ENCODE assay signal across 14 cellular contexts in genomic region chr9:127495884-127496555, GRCh38. TPM values are rescaled to one million over a fixed set of nuclear protein-coding genes. Genes with fewer than 3 reads are reported as not detected.
DNase-seq lines count a peak whose midpoint lies in the region; ATAC-seq and TF ChIP-seq lines count a peak whose summit lies in the region.
"Had no signal": no experiment of that assay in that cellular context is flagged by ENCODE, and none has a peak within 500 bp of the region (broad histone marks: within the 10 kb centered on the region; RNA-seq: fewer than 3 reads in every experiment).

No MANE protein-coding gene starts in this region.

- no peak overlapping the region for H3K4me3 Mint-ChIP-seq in type B pancreatic cell
- H3K4me3 Mint-ChIP-seq: activated T-cell treated with anti-CD3 and anti-CD28 coated beads, Interleukin-2, amount 50 U/mL, for 4 hours had no signal

- intact Hi-C loops in Right ventricle myocardium inferior (cut with DNase I) (no loop called here), cardiac septum (cut with DNase I) (no loop called here)

- H3K36me3 ChIP-seq in hepatocyte (replicated peaks; ENCODE audit: insufficient read depth, low read depth): no peaks in the 10 kb centered on the region

- H3K4me2 ChIP-seq in hepatocyte: no peak overlapping the region

- 87% methylated on average over 14 of the region's 14 CpGs for WGBS in hepatocyte (ENCODE audit: low lambda C conversion rate, missing lambda C conversion rate)

- no peak for ATAC-seq in Right ventricle myocardium inferior
- ATAC-seq in SK-N-SH treated with all-trans-retinoic acid at 6 μM for 48 hours: peak; percentile 9
- ATAC-seq in HG03108 (IDR thresholded peaks at IDR 0.05; ENCODE audit: unreplicated experiment): no peak
- ATAC-seq in HG03442 (IDR thresholded peaks at IDR 0.05; ENCODE audit: unreplicated experiment): no peak
- ATAC-seq: activated T-cell treated with anti-CD3 and anti-CD28 coated beads, Interleukin-2, amount 50 U/mL, for 4 hours had no signal

- H3K9me3 Mint-ChIP-seq in type B pancreatic cell: no peaks in the 10 kb centered on the region
- H3K9me3 Mint-ChIP-seq: activated T-cell treated with anti-CD3 and anti-CD28 coated beads, Interleukin-2, amount 50 U/mL, for 4 hours had no signal

- no peak overlapping the region for H3K4me3 ChIP-seq in hepatocyte

- no peaks in the 10 kb centered on the region for H4K20me1 ChIP-seq in hepatocyte (ENCODE audit: insufficient read depth, poor library complexity, severe bottlenecking)

- peaks cover 4% of the 10 kb centered on the region for H3K4me1 ChIP-seq in hepatocyte (ENCODE audit: insufficient read depth)

- H3K27me3 ChIP-seq in hepatocyte: no peaks in the 10 kb centered on the region

- H3K4me1 Mint-ChIP-seq in type B pancreatic cell (ENCODE audit: unreplicated experiment): no peaks in the 10 kb centered on the region

- H3K36me3 Mint-ChIP-seq in type B pancreatic cell: no peaks in the 10 kb centered on the region

- no peaks in the 10 kb centered on the region for H3K9me3 ChIP-seq in hepatocyte (ENCODE audit: low read depth)

- H3K79me2 ChIP-seq in hepatocyte: no peaks in the 10 kb centered on the region

- H3K27ac Mint-ChIP-seq in type B pancreatic cell: peak overlapping the region; percentile 51

- peak; percentile 59 for DNase-seq in Right ventricle myocardium inferior (ENCODE audit: missing footprints)
- no peak for DNase-seq in cardiac septum (ENCODE audit: low spot score)
- DNase-seq in hepatocyte (ENCODE audit: low spot score): peak; percentile 3
- no peak for DNase-seq in type B pancreatic cell (ENCODE audit: extremely low spot score, unreplicated experiment)
- DNase-seq in activated CD4-positive, CD25-positive, alpha-beta regulatory T cell treated with anti-CD3 and anti-CD28 coated beads, Interleukin-2, amount 50 U/mL, for 72 hours: no peak
- DNase-seq: activated T-cell treated with anti-CD3 and anti-CD28 coated beads, Interleukin-2, amount 50 U/mL, for 4 hours; DMS79 treated with DMSO at 0.1 percent for 48 hours; hypothalamus; mammary epithelial cell; SIG-M5; stimulated activated CD4-positive, alpha-beta T cell treated with anti-CD3 and anti-CD28 coated beads, Interleukin-1b, Interleukin-23, amount 100 ng/mL, for 48 hours had no signal

- H3K27me3 Mint-ChIP-seq in type B pancreatic cell: no peaks in the 10 kb centered on the region

- TF ChIP-seq CTCF in hepatocyte (IDR thresholded peaks at IDR 0.05; ENCODE audit: poor library complexity) (no peak), type B pancreatic cell (conservative IDR thresholded peaks at IDR 0.05) (no peak)

- no peaks in the 10 kb centered on the region for H3K9me2 ChIP-seq in hepatocyte (replicated peaks; ENCODE audit: insufficient read depth)

- H2AFZ ChIP-seq in hepatocyte: no peak overlapping the region

- H3K27ac ChIP-seq in hepatocyte: no peak overlapping the region

TF ChIP-seq in SK-N-SH treated with all-trans-retinoic acid at 6 μM for 48 hours, 23 proteins besides CTCF, POLR2A, EP300 and RAD21 (continues in another document):
- TF ChIP-seq, protein P1, sequence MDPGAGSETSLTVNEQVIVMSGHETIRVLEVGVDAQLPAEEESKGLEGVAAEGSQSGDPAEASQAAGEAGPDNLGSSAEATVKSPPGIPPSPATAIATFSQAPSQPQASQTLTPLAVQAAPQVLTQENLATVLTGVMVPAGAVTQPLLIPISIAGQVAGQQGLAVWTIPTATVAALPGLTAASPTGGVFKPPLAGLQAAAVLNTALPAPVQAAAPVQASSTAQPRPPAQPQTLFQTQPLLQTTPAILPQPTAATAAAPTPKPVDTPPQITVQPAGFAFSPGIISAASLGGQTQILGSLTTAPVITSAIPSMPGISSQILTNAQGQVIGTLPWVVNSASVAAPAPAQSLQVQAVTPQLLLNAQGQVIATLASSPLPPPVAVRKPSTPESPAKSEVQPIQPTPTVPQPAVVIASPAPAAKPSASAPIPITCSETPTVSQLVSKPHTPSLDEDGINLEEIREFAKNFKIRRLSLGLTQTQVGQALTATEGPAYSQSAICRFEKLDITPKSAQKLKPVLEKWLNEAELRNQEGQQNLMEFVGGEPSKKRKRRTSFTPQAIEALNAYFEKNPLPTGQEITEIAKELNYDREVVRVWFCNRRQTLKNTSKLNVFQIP (CRISPR knock-in tag; IDR thresholded peaks at IDR 0.05; ENCODE audit: borderline replicate concordance, low read depth): no peak
- no peak for TF ChIP-seq ISL1 (CRISPR knock-in tag; IDR thresholded peaks at IDR 0.05)
- no peak for TF ChIP-seq OSR1 (CRISPR knock-in tag; IDR thresholded peaks at IDR 0.05)
- TF ChIP-seq CREB5 (CRISPR knock-in tag; IDR thresholded peaks at IDR 0.05; ENCODE audit: low read depth): no peak
- TF ChIP-seq, protein P2, sequence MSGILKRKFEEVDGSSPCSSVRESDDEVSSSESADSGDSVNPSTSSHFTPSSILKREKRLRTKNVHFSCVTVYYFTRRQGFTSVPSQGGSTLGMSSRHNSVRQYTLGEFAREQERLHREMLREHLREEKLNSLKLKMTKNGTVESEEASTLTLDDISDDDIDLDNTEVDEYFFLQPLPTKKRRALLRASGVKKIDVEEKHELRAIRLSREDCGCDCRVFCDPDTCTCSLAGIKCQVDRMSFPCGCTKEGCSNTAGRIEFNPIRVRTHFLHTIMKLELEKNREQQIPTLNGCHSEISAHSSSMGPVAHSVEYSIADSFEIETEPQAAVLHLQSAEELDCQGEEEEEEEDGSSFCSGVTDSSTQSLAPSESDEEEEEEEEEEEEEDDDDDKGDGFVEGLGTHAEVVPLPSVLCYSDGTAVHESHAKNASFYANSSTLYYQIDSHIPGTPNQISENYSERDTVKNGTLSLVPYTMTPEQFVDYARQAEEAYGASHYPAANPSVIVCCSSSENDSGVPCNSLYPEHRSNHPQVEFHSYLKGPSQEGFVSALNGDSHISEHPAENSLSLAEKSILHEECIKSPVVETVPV (CRISPR knock-in tag; IDR thresholded peaks at IDR 0.05): no peak
- TF ChIP-seq, protein P3, sequence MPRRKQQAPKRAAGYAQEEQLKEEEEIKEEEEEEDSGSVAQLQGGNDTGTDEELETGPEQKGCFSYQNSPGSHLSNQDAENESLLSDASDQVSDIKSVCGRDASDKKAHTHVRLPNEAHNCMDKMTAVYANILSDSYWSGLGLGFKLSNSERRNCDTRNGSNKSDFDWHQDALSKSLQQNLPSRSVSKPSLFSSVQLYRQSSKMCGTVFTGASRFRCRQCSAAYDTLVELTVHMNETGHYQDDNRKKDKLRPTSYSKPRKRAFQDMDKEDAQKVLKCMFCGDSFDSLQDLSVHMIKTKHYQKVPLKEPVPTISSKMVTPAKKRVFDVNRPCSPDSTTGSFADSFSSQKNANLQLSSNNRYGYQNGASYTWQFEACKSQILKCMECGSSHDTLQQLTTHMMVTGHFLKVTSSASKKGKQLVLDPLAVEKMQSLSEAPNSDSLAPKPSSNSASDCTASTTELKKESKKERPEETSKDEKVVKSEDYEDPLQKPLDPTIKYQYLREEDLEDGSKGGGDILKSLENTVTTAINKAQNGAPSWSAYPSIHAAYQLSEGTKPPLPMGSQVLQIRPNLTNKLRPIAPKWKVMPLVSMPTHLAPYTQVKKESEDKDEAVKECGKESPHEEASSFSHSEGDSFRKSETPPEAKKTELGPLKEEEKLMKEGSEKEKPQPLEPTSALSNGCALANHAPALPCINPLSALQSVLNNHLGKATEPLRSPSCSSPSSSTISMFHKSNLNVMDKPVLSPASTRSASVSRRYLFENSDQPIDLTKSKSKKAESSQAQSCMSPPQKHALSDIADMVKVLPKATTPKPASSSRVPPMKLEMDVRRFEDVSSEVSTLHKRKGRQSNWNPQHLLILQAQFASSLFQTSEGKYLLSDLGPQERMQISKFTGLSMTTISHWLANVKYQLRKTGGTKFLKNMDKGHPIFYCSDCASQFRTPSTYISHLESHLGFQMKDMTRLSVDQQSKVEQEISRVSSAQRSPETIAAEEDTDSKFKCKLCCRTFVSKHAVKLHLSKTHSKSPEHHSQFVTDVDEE (CRISPR knock-in tag; IDR thresholded peaks at IDR 0.05): no peak
- TF ChIP-seq TOX (CRISPR knock-in tag; IDR thresholded peaks at IDR 0.05; ENCODE audit: borderline replicate concordance): no peak
- no peak for TF ChIP-seq ZNF565 (CRISPR knock-in tag; conservative IDR thresholded peaks at IDR 0.05; ENCODE audit: low read depth)
- no peak for TF ChIP-seq ARNTL (CRISPR knock-in tag; IDR thresholded peaks at IDR 0.05; ENCODE audit: borderline replicate concordance, low read depth)
- no peak for TF ChIP-seq RARB (CRISPR knock-in tag; IDR thresholded peaks at IDR 0.05)
- no peak for TF ChIP-seq ESRRG (CRISPR knock-in tag; IDR thresholded peaks at IDR 0.05)

RNA-seq across cellular contexts. Expression of gene LRSAM1, which starts 44.7 kb away (rescaled TPM):
- 52.0 TPM for total RNA-seq in Right ventricle myocardium inferior
- 24.4 TPM for total RNA-seq in cardiac septum
- total RNA-seq in hepatocyte: 6.8 and 10.7 TPM in 2 replicates
- 19.4 and 22.1 TPM in 2 replicates for polyA plus RNA-seq in hepatocyte
- total RNA-seq in type B pancreatic cell (ENCODE audit: low replicate concordance): 16.0 and 20.6 TPM in 2 replicates

RNA-seq across cellular contexts. Expression of gene RPL12, which starts 44.8 kb away (rescaled TPM):
- total RNA-seq in Right ventricle myocardium inferior (775 TPM), cardiac septum (407 TPM), hepatocyte (1,720 and 2,202 TPM in 2 replicates), type B pancreatic cell (ENCODE audit: low replicate concordance) (1,238 and 1,343 TPM in 2 replicates)
- polyA plus RNA-seq in hepatocyte: 392 and 417 TPM in 2 replicates

Comparison
In these comparisons a context has a peak if more than half of its experiments do, and no peak if none do; other contexts are left out.
1. DNase-seq: peak in Right ventricle myocardium inferior (single experiment) and hepatocyte (single experiment); none in cardiac septum (single experiment), type B pancreatic cell (single experiment) and activated CD4-positive, CD25-positive, alpha-beta regulatory T cell treated with anti-CD3 and anti-CD28 coated beads, Interleukin-2, amount 50 U/mL, for 72 hours (single experiment).